In genomic region chr15:29695486-29696167, GRCh38 we compare ENCODE assay signal across 17 cellular contexts.
DNase-seq lines count a peak whose midpoint lies in the region; ATAC-seq and TF ChIP-seq lines count a peak whose summit lies in the region.
"Had no signal": no experiment of that assay in that cellular context is flagged by ENCODE, and none has a peak within 500 bp of the region (broad histone marks: within the 10 kb centered on the region; RNA-seq: fewer than 3 reads in every experiment).

No MANE protein-coding gene starts in this region.

- H3K27me3 Mint-ChIP-seq in progenitor cell of endocrine pancreas = no peaks in the 10 kb centered on the region

- H3K79me2 ChIP-seq in KMS-11 (ENCODE audit: insufficient read depth, low read depth) = no peaks in the 10 kb centered on the region

- no peaks in the 10 kb centered on the region for H3K36me3 ChIP-seq in KMS-11 (ENCODE audit: insufficient read depth)

- H3K9ac ChIP-seq in KMS-11 = no peak overlapping the region

- H3K27ac ChIP-seq in KMS-11 (no peak overlapping the region), dorsolateral prefrontal cortex (no peak overlapping the region)
- H3K27ac ChIP-seq: heart left ventricle, Peyer's patch had no signal

- peak overlapping the region; percentile 27 for H3K27ac Mint-ChIP-seq in progenitor cell of endocrine pancreas
- H3K27ac Mint-ChIP-seq: activated T-cell treated with anti-CD3 and anti-CD28 coated beads, Interleukin-2, amount 50 U/mL, for 24 hours; mesothelial cell of epicardium had no signal

- DNase-seq in NCI-H524 (lab: John Stamatoyannopoulos, UW) (peak; percentile 26 to 60), NCI-H524 treated with DMSO at 0.1 percent for 48 hours (lab: John Stamatoyannopoulos, UW) (no peak), SK-MEL-5 (ENCODE audit: low read depth, low spot score) (peak; percentile 58), progenitor cell of endocrine pancreas (ENCODE audit: low spot score, unreplicated experiment) (no peak), dermis blood vessel endothelial cell (no peak), dorsolateral prefrontal cortex (no peak)
- DNase-seq: ACHN; activated CD4-positive, alpha-beta T cell treated with anti-CD3 and anti-CD28 coated beads for 48 hours; activated T-cell treated with anti-CD3 and anti-CD28 coated beads, Interleukin-2, amount 50 U/mL, for 24 hours; amygdala; heart left ventricle; kidney; Peyer's patch; stimulated activated naive CD4-positive, alpha-beta T cell had no signal

- no peak overlapping the region for H3K4me3 Mint-ChIP-seq in progenitor cell of endocrine pancreas (ENCODE audit: low read depth)
- H3K4me3 Mint-ChIP-seq: activated T-cell treated with anti-CD3 and anti-CD28 coated beads, Interleukin-2, amount 50 U/mL, for 24 hours; mesothelial cell of epicardium had no signal

- peaks cover 10% of the 10 kb centered on the region for H3K4me1 ChIP-seq in KMS-11 (ENCODE audit: low read depth, poor library complexity, severe bottlenecking)
- H3K4me1 ChIP-seq: Peyer's patch had no signal

- no peak for ATAC-seq in HG02885 (IDR thresholded peaks at IDR 0.05; ENCODE audit: poor library complexity, unreplicated experiment)

- no peaks in the 10 kb centered on the region for H4K20me1 ChIP-seq in KMS-11 (ENCODE audit: insufficient read depth)

- H3K4me3 ChIP-seq in KMS-11 (IDR thresholded peaks at IDR 0.05; ENCODE audit: insufficient read depth, low read depth, low read length) = no peak overlapping the region
- no peak overlapping the region for H3K4me3 ChIP-seq in dorsolateral prefrontal cortex
- H3K4me3 ChIP-seq: heart left ventricle, Peyer's patch had no signal

- peaks cover 17% of the 10 kb centered on the region for H3K4me1 Mint-ChIP-seq in progenitor cell of endocrine pancreas (ENCODE audit: low read depth)

- peaks cover 6% of the 10 kb centered on the region for H3K9me3 Mint-ChIP-seq in progenitor cell of endocrine pancreas (ENCODE audit: low read depth)
- H3K9me3 Mint-ChIP-seq: activated T-cell treated with anti-CD3 and anti-CD28 coated beads, Interleukin-2, amount 50 U/mL, for 24 hours had no signal

- peaks cover 15% of the 10 kb centered on the region for H3K36me3 Mint-ChIP-seq in progenitor cell of endocrine pancreas (ENCODE audit: insufficient read depth)

- H3K27me3 ChIP-seq in KMS-11 (ENCODE audit: insufficient read depth, low read depth) = no peaks in the 10 kb centered on the region
- no peaks in the 10 kb centered on the region for H3K27me3 ChIP-seq in dorsolateral prefrontal cortex
- H3K27me3 ChIP-seq: heart left ventricle, Peyer's patch had no signal

- in situ Hi-C loops in SK-MEL-5 (cut with HindIII; ENCODE audit: low pct_unique_long_range_greater_than_20kb, low sequenced_read_pairs) = no loop called here

- 0 out of 2 replicates have a peak, but pooled peaks have one; percentile 31 for TF ChIP-seq CTCF in KMS-11 (conservative IDR thresholded peaks at IDR 0.05; ENCODE audit: low read depth, low read length)
- no peak for TF ChIP-seq CTCF in progenitor cell of endocrine pancreas (IDR thresholded peaks at IDR 0.05; ENCODE audit: unreplicated experiment)
- TF ChIP-seq CTCF in dorsolateral prefrontal cortex (IDR thresholded peaks at IDR 0.05 in 54 of 56, conservative IDR thresholded peaks at IDR 0.05 in 2 of 56; ENCODE audit: low read depth in 1 of 56, partially characterized antibody in 56 of 56) = peak in 2 of 56 donors; percentile 11

- H2AFZ ChIP-seq in KMS-11 (ENCODE audit: low read depth) = no peak overlapping the region

- H3K4me2 ChIP-seq in KMS-11 = no peak overlapping the region

- intact Hi-C loops in dorsolateral prefrontal cortex (cut with DNase I) = no loop called here

Comparison
In these comparisons a context has a peak if more than half of its experiments do, and no peak if none do; other contexts are left out.
1. DNase-seq: peak in NCI-H524 (2 of 2) and SK-MEL-5 (single experiment); none in NCI-H524 treated with DMSO at 0.1 percent for 48 hours (single experiment), progenitor cell of endocrine pancreas (single experiment), dermis blood vessel endothelial cell (single experiment) and dorsolateral prefrontal cortex (0 of 10).